1 cellular context compared by ENCODE assay signal in the genomic region with DNA sequence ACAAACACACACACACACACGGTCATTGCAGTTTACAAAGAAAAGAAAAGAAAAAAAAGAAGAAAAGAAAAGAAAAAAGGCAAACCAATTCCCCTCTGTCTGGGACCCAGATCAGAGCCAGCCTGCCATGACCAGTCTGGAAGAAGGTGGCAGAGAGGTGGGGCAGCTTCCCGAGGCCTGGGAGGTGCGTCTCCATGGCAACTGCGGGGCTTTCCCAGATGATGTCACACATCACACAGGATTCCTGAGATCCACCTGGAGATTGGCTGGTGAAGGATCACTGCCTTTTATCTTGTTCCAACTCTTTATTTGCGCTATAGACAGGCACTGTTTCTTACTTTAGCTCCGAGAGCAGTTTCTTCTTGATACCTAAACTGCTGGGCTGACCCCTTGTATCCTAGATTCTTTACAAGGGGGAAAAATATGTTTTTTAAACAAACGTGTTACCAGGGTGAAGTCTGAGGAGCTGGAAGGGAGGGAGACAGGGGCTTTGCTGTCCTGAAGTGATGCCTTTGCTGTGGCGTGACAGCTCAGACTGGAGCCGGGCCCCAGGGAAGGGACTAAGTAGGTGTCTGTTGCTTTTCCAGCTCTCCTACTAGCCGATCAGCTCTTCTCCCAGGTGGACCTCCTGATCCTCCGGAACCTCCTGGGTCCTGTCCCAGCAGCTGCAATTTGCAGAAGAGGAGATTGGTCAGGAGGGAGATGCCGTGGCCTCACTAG.
A peak's percentile ranks its signal among the peaks of the same experiment; 100 is the strongest.
TF ChIP-seq lines count a peak whose summit lies in the region.

No MANE protein-coding gene starts in this region.

TF ChIP-seq in neural cell, 6 proteins besides CTCF, POLR2A, EP300 and RAD21:
- TF ChIP-seq REST (IDR thresholded peaks at IDR 0.05; ENCODE audit: borderline replicate concordance): peak; percentile 67
- no peak for TF ChIP-seq EZH2 (IDR thresholded peaks at IDR 0.05; ENCODE audit: borderline replicate concordance, insufficient read depth, low read length, poor library complexity, severe bottlenecking)
- no peak for TF ChIP-seq TAF1 (IDR thresholded peaks at IDR 0.05; ENCODE audit: low read depth)
